ENCODE assay signal across 21 cellular contexts in the genomic region with DNA sequence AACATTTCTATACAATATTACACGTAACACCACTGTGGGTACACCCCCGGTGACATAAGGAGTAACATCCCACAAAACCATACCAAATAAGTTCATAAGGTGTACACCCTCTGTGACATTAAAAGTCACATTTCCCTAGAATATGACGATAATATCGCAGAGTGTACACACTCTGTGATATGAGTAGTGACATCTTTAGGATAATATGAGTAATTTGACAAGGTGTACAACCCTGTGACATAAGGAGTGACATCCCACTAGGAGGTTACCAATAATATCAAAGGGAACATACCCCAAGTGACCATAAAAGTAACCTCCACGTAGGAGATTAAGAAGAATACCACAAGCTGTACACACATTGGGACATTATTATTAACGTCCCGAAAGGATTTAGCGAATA. TPM values are rescaled to one million over a fixed set of nuclear protein-coding genes. Genes with fewer than 3 reads are reported as not detected.
DNase-seq lines count a peak whose midpoint lies in the region; ATAC-seq lines count a peak whose summit lies in the region.
"Had no signal": no experiment of that assay in that cellular context is flagged by ENCODE, and none has a peak within 500 bp of the region (broad histone marks: within the 10 kb centered on the region; RNA-seq: fewer than 3 reads in every experiment).

No MANE protein-coding gene starts in this region.

- no peak overlapping the region for H3K4me2 ChIP-seq in Karpas-422 (ENCODE audit: low read depth, low read length, poor library complexity, severe bottlenecking)
- H3K4me2 ChIP-seq: BLaER1, GM23338 had no signal

- no peaks in the 10 kb centered on the region for H3K9me3 Mint-ChIP-seq in activated CD4-positive, alpha-beta T cell treated with anti-CD3 and anti-CD28 coated beads for 36 hours (ENCODE audit: low read depth)
- no peaks in the 10 kb centered on the region for H3K9me3 Mint-ChIP-seq in stimulated activated effector memory CD8-positive, alpha-beta T cell treated with anti-CD3 and anti-CD28 coated beads, Interleukin-12 subunit alpha, Interleukin-12 subunit beta, amount 100 ng/mL, for 72 hours
- H3K9me3 Mint-ChIP-seq: CD4-positive, CD25-positive, alpha-beta regulatory T cell; CD8-positive, alpha-beta T cell; GM23338; H9 had no signal

- POLR2A ChIA-PET in activated CD4-positive, alpha-beta T cell treated with anti-CD3 and anti-CD28 coated beads for 36 hours (lab: Charles Lee): no interaction called here

- no peaks in the 10 kb centered on the region for H3K9me3 ChIP-seq in Karpas-422 (ENCODE audit: low read length)
- H3K9me3 ChIP-seq: BLaER1, Caco-2 had no signal

- peaks cover 7% of the 10 kb centered on the region for H3K4me1 Mint-ChIP-seq in activated CD4-positive, alpha-beta T cell treated with anti-CD3 and anti-CD28 coated beads for 36 hours
- H3K4me1 Mint-ChIP-seq in stimulated activated effector memory CD8-positive, alpha-beta T cell treated with anti-CD3 and anti-CD28 coated beads, Interleukin-12 subunit alpha, Interleukin-12 subunit beta, amount 100 ng/mL, for 72 hours: peaks cover 7% of the 10 kb centered on the region

- H4K20me1 ChIP-seq in Karpas-422 (ENCODE audit: insufficient read depth, low read depth, low read length): no peaks in the 10 kb centered on the region
- H4K20me1 ChIP-seq: BLaER1 had no signal

- H3K36me3 Mint-ChIP-seq in activated CD4-positive, alpha-beta T cell treated with anti-CD3 and anti-CD28 coated beads for 36 hours (ENCODE audit: low read depth): no peaks in the 10 kb centered on the region
- no peaks in the 10 kb centered on the region for H3K36me3 Mint-ChIP-seq in stimulated activated effector memory CD8-positive, alpha-beta T cell treated with anti-CD3 and anti-CD28 coated beads, Interleukin-12 subunit alpha, Interleukin-12 subunit beta, amount 100 ng/mL, for 72 hours
- H3K36me3 Mint-ChIP-seq: CD4-positive, CD25-positive, alpha-beta regulatory T cell; CD8-positive, alpha-beta T cell had no signal

- ATAC-seq in activated CD4-positive, alpha-beta T cell treated with anti-CD3 and anti-CD28 coated beads for 36 hours: peak; percentile 47
- ATAC-seq in stimulated activated effector memory CD8-positive, alpha-beta T cell treated with anti-CD3 and anti-CD28 coated beads, Interleukin-12 subunit alpha, Interleukin-12 subunit beta, amount 100 ng/mL, for 72 hours: peak; percentile 21
- no peak for ATAC-seq in HG03097 (IDR thresholded peaks at IDR 0.05; ENCODE audit: low FRiP score, unreplicated experiment)
- ATAC-seq: CD8-positive, alpha-beta T cell; GM12878; GM23338; HCT116 had no signal

- in situ Hi-C loops in KBM-7 (cut with MboI; ENCODE audit: low pct_unique_long_range_greater_than_20kb, low sequenced_read_pairs): no loop called here

- no peak overlapping the region for H3K27ac Mint-ChIP-seq in activated CD4-positive, alpha-beta T cell treated with anti-CD3 and anti-CD28 coated beads for 36 hours
- H3K27ac Mint-ChIP-seq in stimulated activated effector memory CD8-positive, alpha-beta T cell treated with anti-CD3 and anti-CD28 coated beads, Interleukin-12 subunit alpha, Interleukin-12 subunit beta, amount 100 ng/mL, for 72 hours: no peak overlapping the region
- H3K27ac Mint-ChIP-seq: B cell; CD8-positive, alpha-beta T cell; GM23338; H9 had no signal

- H2AFZ ChIP-seq in Karpas-422 (ENCODE audit: low read length): no peak overlapping the region
- H2AFZ ChIP-seq: GM23338 had no signal

- no peaks in the 10 kb centered on the region for H3K9me2 ChIP-seq in Karpas-422 (replicated peaks; ENCODE audit: insufficient read depth, low read length)

- H3K27me3 ChIP-seq in Karpas-422 (ENCODE audit: low read length): no peaks in the 10 kb centered on the region
- H3K27me3 ChIP-seq: BLaER1 had no signal

- peaks cover 2% of the 10 kb centered on the region for H3K27me3 Mint-ChIP-seq in activated CD4-positive, alpha-beta T cell treated with anti-CD3 and anti-CD28 coated beads for 36 hours
- H3K27me3 Mint-ChIP-seq: CD4-positive, CD25-positive, alpha-beta regulatory T cell had no signal

- H3K36me3 ChIP-seq in Karpas-422 (ENCODE audit: insufficient read depth, low read length): no peaks in the 10 kb centered on the region
- H3K36me3 ChIP-seq: BLaER1 had no signal

- H3K79me2 ChIP-seq in Karpas-422 (ENCODE audit: low read length): no peaks in the 10 kb centered on the region

- CTCF ChIA-PET in activated CD4-positive, alpha-beta T cell treated with anti-CD3 and anti-CD28 coated beads for 36 hours (lab: Charles Lee): no interaction called here

- no peaks in the 10 kb centered on the region for H3K4me1 ChIP-seq in Karpas-422 (ENCODE audit: low read length)
- H3K4me1 ChIP-seq: BLaER1 had no signal

- no peak overlapping the region for H3K27ac ChIP-seq in Karpas-422 (ENCODE audit: low read length)
- H3K27ac ChIP-seq: 22Rv1, BLaER1, C4-2B had no signal

- H3K4me3 ChIP-seq in Karpas-422 (ENCODE audit: low read length): no peak overlapping the region
- H3K4me3 ChIP-seq: BLaER1, GM12878, GM23338 had no signal

- DNase-seq in activated CD4-positive, alpha-beta T cell treated with anti-CD3 and anti-CD28 coated beads for 36 hours: no peak
- DNase-seq in activated CD4-positive, alpha-beta T cell treated with anti-CD3 and anti-CD28 coated beads for 1 hour: no peak
- DNase-seq in Karpas-422: peak; percentile 11
- DNase-seq in stimulated activated effector memory CD8-positive, alpha-beta T cell treated with anti-CD3 and anti-CD28 coated beads, Interleukin-12 subunit alpha, Interleukin-12 subunit beta, amount 100 ng/mL, for 72 hours (ENCODE audit: low spot score in 2 of 2): no peak
- no peak for DNase-seq in KBM-7
- DNase-seq: Caco-2; CD4-positive, CD25-positive, alpha-beta regulatory T cell; CD8-positive, alpha-beta T cell; DMS153; EL; GDM1; H9 had no signal

- no peak overlapping the region for H3K9ac ChIP-seq in Karpas-422 (ENCODE audit: low read length)
- H3K9ac ChIP-seq: BLaER1 had no signal

- no peak overlapping the region for H3K4me3 Mint-ChIP-seq in activated CD4-positive, alpha-beta T cell treated with anti-CD3 and anti-CD28 coated beads for 36 hours
- no peak overlapping the region for H3K4me3 Mint-ChIP-seq in stimulated activated effector memory CD8-positive, alpha-beta T cell treated with anti-CD3 and anti-CD28 coated beads, Interleukin-12 subunit alpha, Interleukin-12 subunit beta, amount 100 ng/mL, for 72 hours
- H3K4me3 Mint-ChIP-seq: B cell; CD4-positive, CD25-positive, alpha-beta regulatory T cell; CD8-positive, alpha-beta T cell; GM23338; H9 had no signal

- intact Hi-C loops in activated CD4-positive, alpha-beta T cell treated with anti-CD3 and anti-CD28 coated beads for 36 hours (cut with DNase I, micrococcal nuclease): no loop called here

RNA-seq across cellular contexts. Expression of a gene that starts 24.0 kb away (rescaled TPM):
- total RNA-seq in activated CD4-positive, alpha-beta T cell treated with anti-CD3 and anti-CD28 coated beads for 36 hours: 10 to 100 TPM; 39.1 to 48.5 TPM
- 62.8 and 69.2 TPM in 2 replicates for total RNA-seq in Karpas-422 (2014; rRNA removed; shearing (Covaris generic); ENCODE audit: low replicate concordance)

RNA-seq across cellular contexts. Expression of a gene that starts 40.2 kb away (rescaled TPM):
- total RNA-seq in activated CD4-positive, alpha-beta T cell treated with anti-CD3 and anti-CD28 coated beads for 36 hours: under 1 TPM in 1 of 2 experiments, not detected in 1; 0.14 TPM
- 0.14 TPM in 1 of 2 replicates, not detected in the other for total RNA-seq in Karpas-422 (2014; rRNA removed; shearing (Covaris generic); ENCODE audit: low replicate concordance)
- total RNA-seq: GM12878, H4 had no signal

RNA-seq across cellular contexts. Expression of a gene that starts 49.8 kb away (rescaled TPM):
- total RNA-seq in activated CD4-positive, alpha-beta T cell treated with anti-CD3 and anti-CD28 coated beads for 36 hours: 10 to 100 TPM; 39.7 to 40.6 TPM
- 38.2 and 57.3 TPM in 2 replicates for total RNA-seq in Karpas-422 (2014; rRNA removed; shearing (Covaris generic); ENCODE audit: low replicate concordance)
